33 cellular contexts compared by ENCODE assay signal in genomic region chr5:170761048-170761707, GRCh38. TPM values are rescaled to one million over a fixed set of nuclear protein-coding genes. Genes with fewer than 3 reads are reported as not detected.
"Had no signal": no experiment of that assay in that cellular context is flagged by ENCODE, and none has a peak within 500 bp of the region (broad histone marks: within the 10 kb centered on the region; RNA-seq: fewer than 3 reads in every experiment).

No MANE protein-coding gene starts in this region.

- H3K4me3 Mint-ChIP-seq: activated naive CD4-positive, alpha-beta T cell treated with anti-CD3 and anti-CD28 coated beads, Interleukin-2, amount 10 ng/mL, durations not matched to agents 7 days and 5 days; activated naive CD8-positive, alpha-beta T cell treated with anti-CD3 and anti-CD28 coated beads, Interleukin-2, amount 10 ng/mL, durations not matched to agents 7 days and 5 days; activated T-helper 1 cell treated with anti-CD3 and anti-CD28 coated beads, Interleukin-12 subunit alpha, Interleukin-12 subunit beta, Interleukin-2, Interleukin-4 antibody, amounts not matched to agents 30 ng/mL and 10 ng/mL and 1 ng/mL, durations not matched to agents 14 hours and 24 hours and 36 hours; brain; effector memory CD8-positive, alpha-beta T cell; immature natural killer cell; natural killer cell treated with Interleukin-12 subunit alpha and Interleukin-12 subunit beta and Interleukin-15 and Interleukin-18, amount 100 ng/mL, for 72 hours; stimulated activated memory B cell treated with anti-CD40 and anti-IgM and Interleukin-4, amounts not matched to agents 10 μg/mL and 1 μg/mL and 100 μg/mL, for 72 hours; stimulated activated naive CD8-positive, alpha-beta T cell treated with anti-CD3 and anti-CD28 coated beads, Interleukin-15, amount 100 ng/mL, for 72 hours had no signal

- H3K9me3 ChIP-seq: ascending aorta, lower lobe of right lung, mucosa of descending colon, right lobe of liver, upper lobe of left lung, vagina had no signal

- H3K27ac ChIP-seq: ascending aorta, cardiac muscle cell, lower lobe of right lung, right lobe of liver, skin epidermis, upper lobe of left lung, vagina had no signal

- H3K27ac Mint-ChIP-seq: activated naive CD4-positive, alpha-beta T cell treated with anti-CD3 and anti-CD28 coated beads, Interleukin-2, amount 10 ng/mL, durations not matched to agents 7 days and 5 days; activated naive CD8-positive, alpha-beta T cell treated with anti-CD3 and anti-CD28 coated beads, Interleukin-2, amount 10 ng/mL, durations not matched to agents 7 days and 5 days; activated T-helper 1 cell treated with anti-CD3 and anti-CD28 coated beads, Interleukin-12 subunit alpha, Interleukin-12 subunit beta, Interleukin-2, Interleukin-4 antibody, amounts not matched to agents 30 ng/mL and 10 ng/mL and 1 ng/mL, durations not matched to agents 14 hours and 24 hours and 36 hours; brain; effector memory CD8-positive, alpha-beta T cell; immature natural killer cell; natural killer cell treated with Interleukin-12 subunit alpha and Interleukin-12 subunit beta and Interleukin-15 and Interleukin-18, amount 100 ng/mL, for 72 hours; stimulated activated memory B cell treated with anti-CD40 and anti-IgM and Interleukin-4, amounts not matched to agents 10 μg/mL and 1 μg/mL and 100 μg/mL, for 72 hours had no signal

- H3K4me1 Mint-ChIP-seq: activated naive CD4-positive, alpha-beta T cell treated with anti-CD3 and anti-CD28 coated beads, Interleukin-2, amount 10 ng/mL, durations not matched to agents 7 days and 5 days; activated naive CD8-positive, alpha-beta T cell treated with anti-CD3 and anti-CD28 coated beads, Interleukin-2, amount 10 ng/mL, durations not matched to agents 7 days and 5 days; immature natural killer cell; stimulated activated memory B cell treated with anti-CD40 and anti-IgM and Interleukin-4, amounts not matched to agents 10 μg/mL and 1 μg/mL and 100 μg/mL, for 72 hours; stimulated activated naive CD8-positive, alpha-beta T cell treated with anti-CD3 and anti-CD28 coated beads, Interleukin-15, amount 100 ng/mL, for 72 hours had no signal

- DNase-seq: activated CD4-positive, alpha-beta T cell treated with anti-CD3 and anti-CD28 coated beads for 4 hours; activated CD4-positive, alpha-beta T cell treated with anti-CD3 and anti-CD28 coated beads, Interleukin-2, amount 50 U/mL, for 4 hours; activated gamma-delta T cell; activated naive CD4-positive, alpha-beta T cell treated with anti-CD3 and anti-CD28 coated beads, Interleukin-2, amount 10 ng/mL, durations not matched to agents 7 days and 5 days; activated naive CD8-positive, alpha-beta T cell treated with anti-CD3 and anti-CD28 coated beads, Interleukin-2, amount 10 ng/mL, durations not matched to agents 7 days and 5 days; activated T-cell treated with anti-CD3 and anti-CD28 coated beads for 4 hours; cortex of kidney; effector memory CD8-positive, alpha-beta T cell; foreskin fibroblast; head of caudate nucleus; hippocampal formation; immature natural killer cell; lower lobe of right lung; mesenchymal stem cell; mucosa of descending colon; right lobe of liver; stimulated activated CD4-positive, alpha-beta T cell treated with anti-CD3 and anti-CD28 coated beads, Interleukin-12 subunit alpha, Interleukin-12 subunit beta, amount 100 ng/mL, for 4 hours; stimulated activated CD4-positive, alpha-beta T cell treated with anti-CD3 and anti-CD28 coated beads, Interleukin-4, amount 100 ng/mL, for 1 hour; stimulated activated naive CD8-positive, alpha-beta T cell treated with anti-CD3 and anti-CD28 coated beads, Interleukin-15, amount 100 ng/mL, for 72 hours; substantia nigra; upper lobe of left lung had no signal

- H3K27me3 ChIP-seq: ascending aorta, right lobe of liver, upper lobe of left lung, vagina had no signal

- H3K36me3 ChIP-seq: ascending aorta, cardiac muscle cell, lower lobe of right lung, right lobe of liver, upper lobe of left lung, vagina had no signal

- H3K4me3 ChIP-seq: ascending aorta, cardiac muscle cell, lower lobe of right lung, mucosa of descending colon, right lobe of liver, skin epidermis, upper lobe of left lung, vagina had no signal

- H3K4me1 ChIP-seq: right lobe of liver had no signal

- H3K36me3 Mint-ChIP-seq: activated naive CD4-positive, alpha-beta T cell treated with anti-CD3 and anti-CD28 coated beads, Interleukin-2, amount 10 ng/mL, durations not matched to agents 7 days and 5 days; activated naive CD8-positive, alpha-beta T cell treated with anti-CD3 and anti-CD28 coated beads, Interleukin-2, amount 10 ng/mL, durations not matched to agents 7 days and 5 days; brain; immature natural killer cell; natural killer cell treated with Interleukin-12 subunit alpha and Interleukin-12 subunit beta and Interleukin-15 and Interleukin-18, amount 100 ng/mL, for 72 hours; stimulated activated memory B cell treated with anti-CD40 and anti-IgM and Interleukin-4, amounts not matched to agents 10 μg/mL and 1 μg/mL and 100 μg/mL, for 72 hours had no signal

- ATAC-seq: effector memory CD8-positive, alpha-beta T cell; esophagus mucosa; lower lobe of right lung; mucosa of descending colon; right lobe of liver; stimulated activated memory B cell treated with anti-CD40 and anti-IgM and Interleukin-4, amounts not matched to agents 10 μg/mL and 1 μg/mL and 100 μg/mL, for 72 hours had no signal

- H3K9me3 Mint-ChIP-seq: activated naive CD4-positive, alpha-beta T cell treated with anti-CD3 and anti-CD28 coated beads, Interleukin-2, amount 10 ng/mL, durations not matched to agents 7 days and 5 days; activated naive CD8-positive, alpha-beta T cell treated with anti-CD3 and anti-CD28 coated beads, Interleukin-2, amount 10 ng/mL, durations not matched to agents 7 days and 5 days; activated T-helper 1 cell treated with anti-CD3 and anti-CD28 coated beads, Interleukin-12 subunit alpha, Interleukin-12 subunit beta, Interleukin-2, Interleukin-4 antibody, amounts not matched to agents 30 ng/mL and 10 ng/mL and 1 ng/mL, durations not matched to agents 14 hours and 24 hours and 36 hours; brain; effector memory CD8-positive, alpha-beta T cell; natural killer cell treated with Interleukin-12 subunit alpha and Interleukin-12 subunit beta and Interleukin-15 and Interleukin-18, amount 100 ng/mL, for 72 hours; stimulated activated memory B cell treated with anti-CD40 and anti-IgM and Interleukin-4, amounts not matched to agents 10 μg/mL and 1 μg/mL and 100 μg/mL, for 72 hours; stimulated activated naive CD8-positive, alpha-beta T cell treated with anti-CD3 and anti-CD28 coated beads, Interleukin-15, amount 100 ng/mL, for 72 hours had no signal

RNA-seq across cellular contexts. Expression of gene GABRP, which starts 22.3 kb away (rescaled TPM):
- total RNA-seq: activated naive CD8-positive, alpha-beta T cell treated with anti-CD3 and anti-CD28 coated beads, Interleukin-2, amount 10 ng/mL, durations not matched to agents 7 days and 5 days; activated T-helper 1 cell treated with anti-CD3 and anti-CD28 coated beads, Interleukin-12 subunit alpha, Interleukin-12 subunit beta, Interleukin-2, Interleukin-4 antibody, amounts not matched to agents 30 ng/mL and 10 ng/mL and 1 ng/mL, durations not matched to agents 14 hours and 24 hours and 36 hours; cerebellum; myocyte; natural killer cell treated with Interleukin-12 subunit alpha and Interleukin-12 subunit beta and Interleukin-15 and Interleukin-18, amount 100 ng/mL, for 72 hours; T-helper 1 cell treated with Interleukin-12 subunit alpha and Interleukin-12 subunit beta and Interleukin-4 antibody, amounts not matched to agents 30 ng/mL and 1 ng/mL, for 36 hours had no signal
- polyA plus RNA-seq: immature natural killer cell had no signal
